In genomic region chr2:106091219-106091618, GRCh38 we compare ENCODE assay signal across 21 cellular contexts.
DNase-seq lines count a peak whose midpoint lies in the region; ATAC-seq lines count a peak whose summit lies in the region.
"Had no signal": no experiment of that assay in that cellular context is flagged by ENCODE, and none has a peak within 500 bp of the region (broad histone marks: within the 10 kb centered on the region; RNA-seq: fewer than 3 reads in every experiment).

No MANE protein-coding gene starts in this region.

- no peak for DNase-seq in activated CD4-positive, alpha-beta memory T cell treated with anti-CD3 and anti-CD28 coated beads for 36 hours
- DNase-seq in activated CD4-positive, alpha-beta memory T cell treated with anti-CD3 and anti-CD28 coated beads, Interleukin-2, amount 10 ng/mL, durations not matched to agents 7 days and 5 days: no peak
- DNase-seq in CD4-positive, CD25-positive, alpha-beta regulatory T cell: no peak
- DNase-seq in naive thymus-derived CD4-positive, alpha-beta T cell: no peak
- DNase-seq in cortex of kidney (lab: John Stamatoyannopoulos, UW) (no peak), immature natural killer cell (no peak), left lobe of liver (ENCODE audit: low spot score) (no peak)
- DNase-seq: AML-193, C1 segment of cervical spinal cord, COR-L47, DMS79, IMR-90, NCI-H1105, NCI-H2029 treated with DMSO at 0.1 percent for 48 hours, NCI-H345, NCI-H524, NCI-H774, SIG-M5 had no signal

- H3K4me1 Mint-ChIP-seq in activated CD4-positive, alpha-beta memory T cell treated with anti-CD3 and anti-CD28 coated beads for 36 hours (ENCODE audit: low read depth): peaks cover 85% of the 10 kb centered on the region
- peaks cover 63% of the 10 kb centered on the region for H3K4me1 Mint-ChIP-seq in activated CD4-positive, alpha-beta memory T cell treated with anti-CD3 and anti-CD28 coated beads, Interleukin-2, amount 10 ng/mL, durations not matched to agents 7 days and 5 days
- H3K4me1 Mint-ChIP-seq in CD4-positive, CD25-positive, alpha-beta regulatory T cell: peaks cover 39 to 97% (median 76%) of the 10 kb centered on the region in 4 donors
- H3K4me1 Mint-ChIP-seq in naive thymus-derived CD4-positive, alpha-beta T cell: peaks cover 37 to 98% (median 90%) of the 10 kb centered on the region in 7 donors
- H3K4me1 Mint-ChIP-seq in immature natural killer cell: peaks cover 24 to 34% of the 10 kb centered on the region in 2 donors

- H3K27me3 ChIP-seq in CD4-positive, CD25-positive, alpha-beta regulatory T cell (ENCODE audit: control insufficient read depth, insufficient read depth, low read length): no peaks in the 10 kb centered on the region
- no peaks in the 10 kb centered on the region for H3K27me3 ChIP-seq in naive thymus-derived CD4-positive, alpha-beta T cell (ENCODE audit: control insufficient read depth in 2 of 2, insufficient read depth in 2 of 2, low read length in 2 of 2)

- ATAC-seq in CD4-positive, CD25-positive, alpha-beta regulatory T cell (ENCODE audit: low read depth in 2 of 2): no peak
- ATAC-seq in naive thymus-derived CD4-positive, alpha-beta T cell: no peak
- ATAC-seq in left lobe of liver: no peak
- ATAC-seq: Panc1 had no signal

- peaks cover 12% of the 10 kb centered on the region for H3K36me3 ChIP-seq in CD4-positive, CD25-positive, alpha-beta regulatory T cell (ENCODE audit: control insufficient read depth, insufficient read depth, low read length)
- peaks cover 36% of the 10 kb centered on the region for H3K36me3 ChIP-seq in KOPT-K1 (ENCODE audit: insufficient read depth, low read length)
- H3K36me3 ChIP-seq in naive thymus-derived CD4-positive, alpha-beta T cell (ENCODE audit: control insufficient read depth in 2 of 3, insufficient read depth in 3 of 3, low read length in 3 of 3): no peaks in the 10 kb centered on the region

- POLR2A ChIA-PET in activated CD4-positive, alpha-beta memory T cell treated with anti-CD3 and anti-CD28 coated beads for 36 hours (lab: Charles Lee): no interaction called here
- POLR2A ChIA-PET in activated CD4-positive, alpha-beta memory T cell treated with anti-CD3 and anti-CD28 coated beads, Interleukin-2, amount 10 ng/mL, durations not matched to agents 7 days and 5 days (lab: Charles Lee): no interaction called here
- POLR2A ChIA-PET in naive thymus-derived CD4-positive, alpha-beta T cell (lab: Charles Lee): no interaction called here

- H3K9me3 ChIP-seq in CD4-positive, CD25-positive, alpha-beta regulatory T cell (ENCODE audit: control insufficient read depth in 2 of 2, low read length in 2 of 2): no peaks in the 10 kb centered on the region
- H3K9me3 ChIP-seq in KOPT-K1 (ENCODE audit: insufficient read depth, low read length, poor library complexity, severe bottlenecking): peaks cover 19% of the 10 kb centered on the region
- peaks cover 0 to 6% (median 0%) of the 10 kb centered on the region in 3 experiments for H3K9me3 ChIP-seq in naive thymus-derived CD4-positive, alpha-beta T cell (ENCODE audit: control insufficient read depth in 2 of 3, low read length in 3 of 3)

- no peak overlapping the region for H3K4me3 Mint-ChIP-seq in activated CD4-positive, alpha-beta memory T cell treated with anti-CD3 and anti-CD28 coated beads for 36 hours
- no peak overlapping the region for H3K4me3 Mint-ChIP-seq in activated CD4-positive, alpha-beta memory T cell treated with anti-CD3 and anti-CD28 coated beads, Interleukin-2, amount 10 ng/mL, durations not matched to agents 7 days and 5 days
- H3K4me3 Mint-ChIP-seq in CD4-positive, CD25-positive, alpha-beta regulatory T cell: peak overlapping the region in 2 of 4 donors; percentile 4 to 42
- H3K4me3 Mint-ChIP-seq in naive thymus-derived CD4-positive, alpha-beta T cell: peak overlapping the region in 5 of 10 donors; percentile 33 to 89 (median 48)
- H3K4me3 Mint-ChIP-seq in immature natural killer cell: no peak overlapping the region

- H3K9me3 Mint-ChIP-seq in activated CD4-positive, alpha-beta memory T cell treated with anti-CD3 and anti-CD28 coated beads for 36 hours: peaks cover 8% of the 10 kb centered on the region
- no peaks in the 10 kb centered on the region for H3K9me3 Mint-ChIP-seq in activated CD4-positive, alpha-beta memory T cell treated with anti-CD3 and anti-CD28 coated beads, Interleukin-2, amount 10 ng/mL, durations not matched to agents 7 days and 5 days
- H3K9me3 Mint-ChIP-seq in CD4-positive, CD25-positive, alpha-beta regulatory T cell: peaks cover 0 to 9% (median 0%) of the 10 kb centered on the region in 7 donors
- peaks cover 0 to 33% (median 11%) of the 10 kb centered on the region in 11 donors for H3K9me3 Mint-ChIP-seq in naive thymus-derived CD4-positive, alpha-beta T cell
- peaks cover 0 to 1% (median 0%) of the 10 kb centered on the region in 6 donors for H3K9me3 Mint-ChIP-seq in immature natural killer cell

- H3K4me3 ChIP-seq in CD4-positive, CD25-positive, alpha-beta regulatory T cell (ENCODE audit: low read depth, low read length): no peak overlapping the region
- peak overlapping the region; percentile 7 for H3K4me3 ChIP-seq in naive thymus-derived CD4-positive, alpha-beta T cell (ENCODE audit: low read length)

- intact Hi-C loops in activated CD4-positive, alpha-beta memory T cell treated with anti-CD3 and anti-CD28 coated beads for 36 hours (cut with micrococcal nuclease): loop anchor here (10.0 kb wide), 1 partner anchor 474 kb away; no protein-coding TSS in a partner anchor
- intact Hi-C loops in naive thymus-derived CD4-positive, alpha-beta T cell (cut with micrococcal nuclease): no loop called here

- H3K27ac Mint-ChIP-seq in activated CD4-positive, alpha-beta memory T cell treated with anti-CD3 and anti-CD28 coated beads for 36 hours: peak overlapping the region; percentile 9
- no peak overlapping the region for H3K27ac Mint-ChIP-seq in activated CD4-positive, alpha-beta memory T cell treated with anti-CD3 and anti-CD28 coated beads, Interleukin-2, amount 10 ng/mL, durations not matched to agents 7 days and 5 days
- H3K27ac Mint-ChIP-seq in CD4-positive, CD25-positive, alpha-beta regulatory T cell: peak overlapping the region; percentile 81 to 96 (median 94)
- H3K27ac Mint-ChIP-seq in naive thymus-derived CD4-positive, alpha-beta T cell: peak overlapping the region; percentile 26 to 97 (median 91)
- peak overlapping the region in 2 of 6 donors; percentile 36 to 39 for H3K27ac Mint-ChIP-seq in immature natural killer cell

- peaks cover 70% of the 10 kb centered on the region for H3K4me1 ChIP-seq in CD4-positive, CD25-positive, alpha-beta regulatory T cell (ENCODE audit: control insufficient read depth, insufficient read depth, low read length, poor library complexity, severe bottlenecking)
- peaks cover 69 to 97% of the 10 kb centered on the region in 2 donors for H3K4me1 ChIP-seq in naive thymus-derived CD4-positive, alpha-beta T cell (ENCODE audit: control insufficient read depth in 2 of 2, insufficient read depth in 2 of 2, low read length in 2 of 2)

- H3K36me3 Mint-ChIP-seq in activated CD4-positive, alpha-beta memory T cell treated with anti-CD3 and anti-CD28 coated beads for 36 hours: peaks cover 12% of the 10 kb centered on the region
- H3K36me3 Mint-ChIP-seq in activated CD4-positive, alpha-beta memory T cell treated with anti-CD3 and anti-CD28 coated beads, Interleukin-2, amount 10 ng/mL, durations not matched to agents 7 days and 5 days (ENCODE audit: low read depth): peaks cover 64% of the 10 kb centered on the region
- peaks cover 42% of the 10 kb centered on the region for H3K36me3 Mint-ChIP-seq in CD4-positive, CD25-positive, alpha-beta regulatory T cell
- H3K36me3 Mint-ChIP-seq in naive thymus-derived CD4-positive, alpha-beta T cell: peaks cover 9 to 57% (median 36%) of the 10 kb centered on the region in 5 donors
- H3K36me3 Mint-ChIP-seq in immature natural killer cell: peaks cover 6 to 25% (median 11%) of the 10 kb centered on the region in 3 donors

- CTCF ChIA-PET in activated CD4-positive, alpha-beta memory T cell treated with anti-CD3 and anti-CD28 coated beads for 36 hours (lab: Charles Lee): interaction anchor here (1.5 kb wide), 1 partner anchor 515 kb away, joined by 3 read pairs; no protein-coding TSS in a partner anchor
- CTCF ChIA-PET in activated CD4-positive, alpha-beta memory T cell treated with anti-CD3 and anti-CD28 coated beads, Interleukin-2, amount 10 ng/mL, durations not matched to agents 7 days and 5 days (lab: Charles Lee): interaction anchor here (1.5 kb wide), 1 partner anchor 514 kb away, joined by 3 read pairs; no protein-coding TSS in a partner anchor
- CTCF ChIA-PET in naive thymus-derived CD4-positive, alpha-beta T cell (lab: Charles Lee): no interaction called here

- H3K27ac ChIP-seq in CD4-positive, CD25-positive, alpha-beta regulatory T cell (ENCODE audit: insufficient read depth, low read length, poor library complexity, severe bottlenecking): peak overlapping the region; percentile 10
- peak overlapping the region; percentile 12 for H3K27ac ChIP-seq in KOPT-K1 (ENCODE audit: low read depth, low read length, poor library complexity, severe bottlenecking)
- H3K27ac ChIP-seq in naive thymus-derived CD4-positive, alpha-beta T cell (ENCODE audit: low read depth, low read length): peak overlapping the region; percentile 80
- H3K27ac ChIP-seq: KMS-11 had no signal

- H3K27me3 Mint-ChIP-seq in activated CD4-positive, alpha-beta memory T cell treated with anti-CD3 and anti-CD28 coated beads for 36 hours: no peaks in the 10 kb centered on the region
- no peaks in the 10 kb centered on the region for H3K27me3 Mint-ChIP-seq in activated CD4-positive, alpha-beta memory T cell treated with anti-CD3 and anti-CD28 coated beads, Interleukin-2, amount 10 ng/mL, durations not matched to agents 7 days and 5 days
- H3K27me3 Mint-ChIP-seq in CD4-positive, CD25-positive, alpha-beta regulatory T cell: no peaks in the 10 kb centered on the region
- no peaks in the 10 kb centered on the region for H3K27me3 Mint-ChIP-seq in naive thymus-derived CD4-positive, alpha-beta T cell
- H3K27me3 Mint-ChIP-seq in immature natural killer cell (ENCODE audit: low read depth in 3 of 3): peaks cover 0 to 3% (median 3%) of the 10 kb centered on the region in 3 donors

Comparison
In these comparisons a context has a peak if more than half of its experiments do, and no peak if none do; other contexts are left out.
1. H3K27ac ChIP-seq: peak in every context shown above with its lines; median percentile 80 in naive thymus-derived CD4-positive, alpha-beta T cell; 12 in KOPT-K1; 10 in CD4-positive, CD25-positive, alpha-beta regulatory T cell.